13 cellular contexts compared by ENCODE assay signal in genomic region chr2:36197192-36197591, GRCh38.
DNase-seq lines count a peak whose midpoint lies in the region; TF ChIP-seq lines count a peak whose summit lies in the region.
"Had no signal": no experiment of that assay in that cellular context is flagged by ENCODE, and none has a peak within 500 bp of the region (broad histone marks: within the 10 kb centered on the region; RNA-seq: fewer than 3 reads in every experiment).

No MANE protein-coding gene starts in this region.

- H3K4me1 ChIP-seq in PC-9 (replicated peaks; ENCODE audit: insufficient read depth), result 0 out of 2 replicates have a peak, but pooled peaks cover 3% of the 10 kb centered on the region
- H3K4me1 ChIP-seq: HAP-1 had no signal

- no peaks in the 10 kb centered on the region for H3K9me2 ChIP-seq in PC-9 (ENCODE audit: insufficient read depth)

- DNase-seq in COLO829 (ENCODE audit: low spot score), result peak; percentile 5
- peak; percentile 29 for DNase-seq in HT1080 (ENCODE audit: low read depth)
- no peak for DNase-seq in PC-9
- DNase-seq in non-pigmented ciliary epithelial cell (ENCODE audit: low read depth), result peak; percentile 2
- no peak for DNase-seq in activated T-cell treated with anti-CD3 and anti-CD28 coated beads, Interleukin-2, amount 50 U/mL, for 1 hour
- DNase-seq in NCI-H2081 (lab: John Stamatoyannopoulos, UW), result no peak
- DNase-seq in COR-L47 (lab: John Stamatoyannopoulos, UW), result no peak
- DNase-seq: CD8-positive, alpha-beta T cell; DMS79; GF-D8; KBM-7 had no signal

- H2AFZ ChIP-seq in PC-9, result no peak overlapping the region

- CTCF ChIA-PET in PC-9 (lab: Charles Lee), result no interaction called here

- no peak for TF ChIP-seq CTCF in PC-9 (conservative IDR thresholded peaks at IDR 0.05)

- POLR2A ChIA-PET in PC-9 (lab: Charles Lee; ENCODE audit: unreplicated experiment), result no interaction called here

- no peak overlapping the region for H3K27ac ChIP-seq in PC-9
- H3K27ac ChIP-seq: 22Rv1 had no signal

- no peaks in the 10 kb centered on the region for H4K20me1 ChIP-seq in PC-9 (ENCODE audit: insufficient read depth)

- H3K79me2 ChIP-seq in PC-9 (ENCODE audit: low read depth), result no peaks in the 10 kb centered on the region

- intact Hi-C loops in PC-9 (cut with micrococcal nuclease; ENCODE audit: unreplicated experiment), result no loop called here

- H3F3A ChIP-seq in PC-9 (ENCODE audit: insufficient read depth, low read depth), result no peaks in the 10 kb centered on the region

- peak overlapping the region; percentile 29; the same call in 1 of the 2 replicates for H3K4me2 ChIP-seq in PC-9

- no peaks in the 10 kb centered on the region for H3K36me3 ChIP-seq in PC-9 (ENCODE audit: low read depth)
- H3K36me3 ChIP-seq: HAP-1 had no signal

- no peaks in the 10 kb centered on the region for H3K27me3 ChIP-seq in PC-9 (ENCODE audit: insufficient read depth, low read depth)

- BruUV-seq in PC-9 (replicated peaks; lab: Mats Ljungman, UMichigan), result no TSS peak

- H3K9me3 ChIP-seq in PC-9 (ENCODE audit: insufficient read depth, low read depth), result no peaks in the 10 kb centered on the region
- H3K9me3 ChIP-seq: HAP-1 had no signal

- H3K4me3 ChIP-seq in PC-9, result no peak overlapping the region
- H3K4me3 ChIP-seq: HAP-1 had no signal

Comparison
In these comparisons a context has a peak if more than half of its experiments do, and no peak if none do; other contexts are left out.
1. DNase-seq: peak in COLO829 (single experiment), HT1080 (single experiment) and non-pigmented ciliary epithelial cell (single experiment); none in PC-9 (0 of 2), activated T-cell treated with anti-CD3 and anti-CD28 coated beads, Interleukin-2, amount 50 U/mL, for 1 hour (single experiment), NCI-H2081 (0 of 2) and COR-L47 (single experiment).